Comparison of ENCODE assay signal across 1 cellular context in the genomic region with DNA sequence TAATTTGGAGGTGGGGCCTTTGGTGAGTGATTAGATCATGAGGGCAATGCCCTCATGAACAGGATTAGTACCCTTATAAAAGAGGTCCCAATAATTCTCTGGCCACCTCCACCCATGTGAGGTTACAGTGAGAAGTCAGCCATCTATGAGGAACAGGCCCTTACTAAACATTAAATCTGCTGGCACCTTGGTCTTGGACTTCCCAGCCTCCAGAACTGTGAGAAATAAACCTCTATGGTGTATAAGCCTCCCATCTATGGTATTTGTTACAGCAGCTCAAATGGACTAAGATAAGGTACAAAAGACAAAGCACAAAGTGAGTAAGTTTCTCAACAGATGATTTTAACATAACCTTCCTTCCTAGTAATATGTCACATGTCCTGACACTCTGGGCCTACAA.
TF ChIP-seq lines count a peak whose summit lies in the region.

No MANE protein-coding gene starts in this region.

TF ChIP-seq in K562, 482 proteins besides CTCF, POLR2A, EP300 and RAD21:
- TF ChIP-seq, protein P1, sequence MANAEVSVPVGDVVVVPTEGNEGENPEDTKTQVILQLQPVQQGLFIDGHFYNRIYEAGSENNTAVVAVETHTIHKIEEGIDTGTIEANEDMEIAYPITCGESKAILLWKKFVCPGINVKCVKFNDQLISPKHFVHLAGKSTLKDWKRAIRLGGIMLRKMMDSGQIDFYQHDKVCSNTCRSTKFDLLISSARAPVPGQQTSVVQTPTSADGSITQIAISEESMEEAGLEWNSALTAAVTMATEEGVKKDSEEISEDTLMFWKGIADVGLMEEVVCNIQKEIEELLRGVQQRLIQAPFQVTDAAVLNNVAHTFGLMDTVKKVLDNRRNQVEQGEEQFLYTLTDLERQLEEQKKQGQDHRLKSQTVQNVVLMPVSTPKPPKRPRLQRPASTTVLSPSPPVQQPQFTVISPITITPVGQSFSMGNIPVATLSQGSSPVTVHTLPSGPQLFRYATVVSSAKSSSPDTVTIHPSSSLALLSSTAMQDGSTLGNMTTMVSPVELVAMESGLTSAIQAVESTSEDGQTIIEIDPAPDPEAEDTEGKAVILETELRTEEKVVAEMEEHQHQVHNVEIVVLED (CRISPR knock-in tag; IDR thresholded peaks at IDR 0.05): no peak
- TF ChIP-seq PHF20 (IDR thresholded peaks at IDR 0.05; ENCODE audit: partially characterized antibody) (no peak), WHSC1 (IDR thresholded peaks at IDR 0.05; ENCODE audit: low read length) (no peak), ZNF695 (CRISPR knock-in tag; IDR thresholded peaks at IDR 0.05) (no peak), ZNF12 (CRISPR knock-in tag; IDR thresholded peaks at IDR 0.05) (peak; percentile 40; the same call in 1 of the 2 replicates), TAF15 (IDR thresholded peaks at IDR 0.05; ENCODE audit: low read depth, low read length) (no peak), POLR2B (IDR thresholded peaks at IDR 0.05; ENCODE audit: low read depth, partially characterized antibody) (no peak), ZNF766 (CRISPR knock-in tag; conservative IDR thresholded peaks at IDR 0.05) (peak; percentile 80; the same call in 1 of the 2 replicates), ETV5 (CRISPR knock-in tag; IDR thresholded peaks at IDR 0.05; ENCODE audit: low read depth) (no peak)
- TF ChIP-seq, protein P2, sequence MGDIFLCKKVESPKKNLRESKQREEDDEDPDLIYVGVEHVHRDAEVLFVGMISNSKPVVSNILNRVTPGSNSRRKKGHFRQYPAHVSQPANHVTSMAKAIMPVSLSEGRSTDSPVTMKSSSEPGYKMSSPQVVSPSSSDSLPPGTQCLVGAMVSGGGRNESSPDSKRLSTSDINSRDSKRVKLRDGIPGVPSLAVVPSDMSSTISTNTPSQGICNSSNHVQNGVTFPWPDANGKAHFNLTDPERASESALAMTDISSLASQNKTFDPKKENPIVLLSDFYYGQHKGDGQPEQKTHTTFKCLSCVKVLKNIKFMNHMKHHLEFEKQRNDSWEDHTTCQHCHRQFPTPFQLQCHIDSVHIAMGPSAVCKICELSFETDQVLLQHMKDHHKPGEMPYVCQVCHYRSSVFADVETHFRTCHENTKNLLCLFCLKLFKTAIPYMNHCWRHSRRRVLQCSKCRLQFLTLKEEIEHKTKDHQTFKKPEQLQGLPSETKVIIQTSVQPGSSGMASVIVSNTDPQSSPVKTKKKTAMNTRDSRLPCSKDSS (IDR thresholded peaks at IDR 0.05; ENCODE audit: low read depth, partially characterized antibody): no peak
- TF ChIP-seq, protein P3, sequence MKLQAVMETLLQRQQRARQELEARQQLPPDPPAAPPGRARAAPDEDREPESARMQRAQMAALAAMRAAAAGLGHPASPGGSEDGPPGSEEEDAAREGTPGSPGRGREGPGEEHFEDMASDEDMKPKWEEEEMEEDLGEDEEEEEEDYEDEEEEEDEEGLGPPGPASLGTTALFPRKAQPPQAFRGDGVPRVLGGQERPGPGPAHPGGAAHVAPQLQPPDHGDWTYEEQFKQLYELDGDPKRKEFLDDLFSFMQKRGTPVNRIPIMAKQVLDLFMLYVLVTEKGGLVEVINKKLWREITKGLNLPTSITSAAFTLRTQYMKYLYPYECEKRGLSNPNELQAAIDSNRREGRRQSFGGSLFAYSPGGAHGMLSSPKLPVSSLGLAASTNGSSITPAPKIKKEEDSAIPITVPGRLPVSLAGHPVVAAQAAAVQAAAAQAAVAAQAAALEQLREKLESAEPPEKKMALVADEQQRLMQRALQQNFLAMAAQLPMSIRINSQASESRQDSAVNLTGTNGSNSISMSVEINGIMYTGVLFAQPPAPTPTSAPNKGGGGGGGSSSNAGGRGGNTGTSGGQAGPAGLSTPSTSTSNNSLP (IDR thresholded peaks at IDR 0.05; ENCODE audit: borderline replicate concordance, low read depth, low read length): no peak
- TF ChIP-seq, protein P4, sequence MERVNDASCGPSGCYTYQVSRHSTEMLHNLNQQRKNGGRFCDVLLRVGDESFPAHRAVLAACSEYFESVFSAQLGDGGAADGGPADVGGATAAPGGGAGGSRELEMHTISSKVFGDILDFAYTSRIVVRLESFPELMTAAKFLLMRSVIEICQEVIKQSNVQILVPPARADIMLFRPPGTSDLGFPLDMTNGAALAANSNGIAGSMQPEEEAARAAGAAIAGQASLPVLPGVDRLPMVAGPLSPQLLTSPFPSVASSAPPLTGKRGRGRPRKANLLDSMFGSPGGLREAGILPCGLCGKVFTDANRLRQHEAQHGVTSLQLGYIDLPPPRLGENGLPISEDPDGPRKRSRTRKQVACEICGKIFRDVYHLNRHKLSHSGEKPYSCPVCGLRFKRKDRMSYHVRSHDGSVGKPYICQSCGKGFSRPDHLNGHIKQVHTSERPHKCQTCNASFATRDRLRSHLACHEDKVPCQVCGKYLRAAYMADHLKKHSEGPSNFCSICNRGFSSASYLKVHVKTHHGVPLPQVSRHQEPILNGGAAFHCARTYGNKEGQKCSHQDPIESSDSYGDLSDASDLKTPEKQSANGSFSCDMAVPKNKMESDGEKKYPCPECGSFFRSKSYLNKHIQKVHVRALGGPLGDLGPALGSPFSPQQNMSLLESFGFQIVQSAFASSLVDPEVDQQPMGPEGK (CRISPR knock-in tag; IDR thresholded peaks at IDR 0.05; ENCODE audit: borderline replicate concordance): no peak
